ENCODE assay signal across 27 cellular contexts in genomic region chr11:100563541-100564280, GRCh38.
DNase-seq lines count a peak whose midpoint lies in the region; ATAC-seq, FAIRE-seq and TF ChIP-seq lines count a peak whose summit lies in the region.
"Had no signal": no experiment of that assay in that cellular context is flagged by ENCODE, and none has a peak within 500 bp of the region (broad histone marks: within the 10 kb centered on the region; RNA-seq: fewer than 3 reads in every experiment).

No MANE protein-coding gene starts in this region.

- no peak for TF ChIP-seq RAD21 in H1 (IDR thresholded peaks at IDR 0.05 in 1 of 2, conservative IDR thresholded peaks at IDR 0.05 in 1 of 2; ENCODE audit: low read depth in 2 of 2, low read length in 2 of 2)

- TF ChIP-seq EP300 in H1 (IDR thresholded peaks at IDR 0.05; ENCODE audit: borderline replicate concordance in 1 of 2, low read depth in 2 of 2, low read length in 2 of 2) = no peak

- H3K79me1 ChIP-seq in H1 (ENCODE audit: low read depth, low read length) (no peaks in the 10 kb centered on the region), mesenchymal stem cell (replicated peaks; ENCODE audit: low read length, poor library complexity, severe bottlenecking) (no peaks in the 10 kb centered on the region)

- WGBS in H1 (ENCODE audit: extremely low coverage in 1 of 2, insufficient coverage in 1 of 2, insufficient read length in 1 of 2, insufficient replicate concordance in 2 of 2, low coverage in 1 of 2, low lambda C conversion rate in 2 of 2, missing lambda C conversion rate in 1 of 2), 2 experiments = 84% methylated on average over 8 of the region's 8 CpGs; no CpG with 5 or more reads in 1 of the 2 experiments
- 81% methylated on average over 6 of the region's 8 CpGs for WGBS in mesenchymal stem cell

- H2AK5ac ChIP-seq in H1 (ENCODE audit: low read depth, low read length) (no peak overlapping the region), mesenchymal stem cell (ENCODE audit: low read length, severe bottlenecking) (no peak overlapping the region)

- H3K9ac ChIP-seq in H1 (replicated peaks in 1 of 4; ENCODE audit: extremely low read depth in 1 of 4, low read depth in 3 of 4, low read length in 3 of 4) = no peak overlapping the region
- no peak overlapping the region for H3K9ac ChIP-seq in mesenchymal stem cell (ENCODE audit: low read length)

- H3K4ac ChIP-seq in H1 (replicated peaks; ENCODE audit: insufficient read length, low read depth, low read length) (no peak overlapping the region), mesenchymal stem cell (ENCODE audit: low read depth in 1 of 2, low read length in 2 of 2) (no peak overlapping the region)

- no peak for TF ChIP-seq CTCF in A673 (conservative IDR thresholded peaks at IDR 0.05; ENCODE audit: low read depth, low read length)
- TF ChIP-seq CTCF in HEK293 (tag by site-specific recombination; IDR thresholded peaks at IDR 0.05) = no peak
- no peak for TF ChIP-seq CTCF in H1 (IDR thresholded peaks at IDR 0.05; ENCODE audit: control extremely low read depth in 1 of 3, insufficient read depth in 1 of 3, low read depth in 1 of 3, low read length in 3 of 3)

- no peak overlapping the region for H3K14ac ChIP-seq in H1 (ENCODE audit: insufficient read length)
- no peak overlapping the region for H3K14ac ChIP-seq in mesenchymal stem cell (ENCODE audit: low read length in 2 of 2)

- intact Hi-C loops in A673 (cut with micrococcal nuclease; ENCODE audit: unreplicated experiment) = loop anchor here (5.0 to 10.0 kb wide), 2 partner anchors 101 to 319 kb away; no protein-coding TSS in a partner anchor

- no peaks in the 10 kb centered on the region for H3K9me3 ChIP-seq in A673 (ENCODE audit: low read depth, low read length, poor library complexity, severe bottlenecking)
- H3K9me3 ChIP-seq in HEK293 (ENCODE audit: control insufficient read depth, insufficient read depth, low read depth, low read length) = no peaks in the 10 kb centered on the region
- H3K9me3 ChIP-seq in H1 (ENCODE audit: insufficient read depth in 2 of 2, low read depth in 1 of 2, low read length in 1 of 2) = no peaks in the 10 kb centered on the region
- no peaks in the 10 kb centered on the region for H3K9me3 ChIP-seq in mesenchymal stem cell (ENCODE audit: control insufficient read depth, low read length)
- H3K9me3 ChIP-seq: esophagus muscularis mucosa, heart left ventricle, lower lobe of right lung, right atrium auricular region had no signal

- H2BK12ac ChIP-seq in H1 (ENCODE audit: low read depth, low read length) = no peak overlapping the region
- H2BK12ac ChIP-seq in mesenchymal stem cell (ENCODE audit: low read length in 2 of 2) = peak overlapping the region in 1 of 2 experiments; percentile 71

- H3K27me3 ChIP-seq in A673 (replicated peaks; ENCODE audit: insufficient read depth, low read depth, low read length, poor library complexity) (no peaks in the 10 kb centered on the region), H1 (replicated peaks in 1 of 4; ENCODE audit: control insufficient read depth in 3 of 4, extremely low read depth in 1 of 4, insufficient read depth in 3 of 4, low read length in 3 of 4) (peaks cover 0 to 1% (median 0%) of the 10 kb centered on the region in 4 experiments; a peak in 1 of 7 replicates), mesenchymal stem cell (ENCODE audit: control insufficient read depth in 1 of 2, insufficient read depth in 1 of 2, low read length in 2 of 2) (no peaks in the 10 kb centered on the region)
- H3K27me3 ChIP-seq: esophagus muscularis mucosa, heart left ventricle, right atrium auricular region had no signal

- H3K79me2 ChIP-seq in H1 (ENCODE audit: control insufficient read depth in 1 of 2, insufficient read depth in 2 of 2, low read length in 2 of 2) = no peaks in the 10 kb centered on the region

- H2BK15ac ChIP-seq in H1 (ENCODE audit: low read length) (no peak overlapping the region), mesenchymal stem cell (ENCODE audit: low read depth, poor library complexity, severe bottlenecking) (no peak overlapping the region)

- H2BK120ac ChIP-seq in H1 (replicated peaks; ENCODE audit: low read depth, low read length) (no peak overlapping the region), mesenchymal stem cell (ENCODE audit: low read depth, low read length) (no peak overlapping the region)

- no peak for ATAC-seq in GM19351 (IDR thresholded peaks at IDR 0.05; ENCODE audit: unreplicated experiment)
- ATAC-seq: activated CD8-positive, alpha-beta T cell treated with anti-CD3 and anti-CD28 coated beads, Interleukin-2, amount 10 ng/mL, durations not matched to agents 7 days and 5 days; heart left ventricle; lower lobe of right lung; SK-N-SH treated with all-trans-retinoic acid at 6 μM for 48 hours had no signal

- peak; percentile 39 for DNase-seq in A673 (ENCODE audit: low spot score)
- no peak for DNase-seq in H1 (ENCODE audit: low read depth in 1 of 2, low spot score in 2 of 2)
- peak; percentile 39 for DNase-seq in mesenchymal stem cell
- DNase-seq in activated naive CD4-positive, alpha-beta T cell (lab: John Stamatoyannopoulos, UW) = no peak
- DNase-seq in MV-4-11 (lab: John Stamatoyannopoulos, UW) = no peak
- no peak for DNase-seq in GM19240 (ENCODE audit: insufficient read length, low spot score)
- DNase-seq: activated CD4-positive, CD25-positive, alpha-beta regulatory T cell; activated CD8-positive, alpha-beta T cell treated with anti-CD3 and anti-CD28 coated beads, Interleukin-2, amount 10 ng/mL, durations not matched to agents 7 days and 5 days; activated T-cell treated with anti-CD3 and anti-CD28 coated beads, Interleukin-2, amount 50 U/mL, for 1 hour; effector memory CD4-positive, alpha-beta T cell; H7; heart left ventricle; lower lobe of right lung; MM.1S; NCI-H1436 treated with DMSO at 0.1 percent for 48 hours; NCI-H2171; NCI-H526; occipital lobe; RPMI8226; T-helper 9 cell had no signal

- H2BK5ac ChIP-seq in H1 (ENCODE audit: low read depth, low read length) (no peak overlapping the region), mesenchymal stem cell (ENCODE audit: low read depth, low read length, poor library complexity, severe bottlenecking) (no peak overlapping the region)

- no peak overlapping the region for H3K23ac ChIP-seq in H1 (ENCODE audit: insufficient read length)
- H3K23ac ChIP-seq in mesenchymal stem cell (ENCODE audit: low read length in 2 of 2) = no peak overlapping the region

- H4K20me1 ChIP-seq in H1 (replicated peaks in 1 of 2; ENCODE audit: control insufficient read depth in 1 of 2, insufficient read depth in 2 of 2, low read length in 2 of 2) = no peaks in the 10 kb centered on the region

- H4K91ac ChIP-seq in H1 (replicated peaks; ENCODE audit: insufficient read length, low read length) (no peak overlapping the region), mesenchymal stem cell (ENCODE audit: low read length) (no peak overlapping the region)

- H3K27ac ChIP-seq in A673 (ENCODE audit: low read depth, low read length, poor library complexity, severe bottlenecking) = peak overlapping the region; percentile 16
- no peak overlapping the region for H3K27ac ChIP-seq in HEK293 (ENCODE audit: extremely low read depth, low read depth, low read length)
- no peak overlapping the region for H3K27ac ChIP-seq in H1 (ENCODE audit: low read depth, low read length)
- H3K27ac ChIP-seq in mesenchymal stem cell (ENCODE audit: low read length, poor library complexity, severe bottlenecking) = no peak overlapping the region
- H3K27ac ChIP-seq: esophagus muscularis mucosa, lower lobe of right lung, right atrium auricular region had no signal

- H4K8ac ChIP-seq in H1 (ENCODE audit: extremely low read depth, insufficient read depth, low read length) (no peak overlapping the region), mesenchymal stem cell (ENCODE audit: low read length) (no peak overlapping the region)

- H3K4me3 ChIP-seq in A673 (ENCODE audit: low read depth, low read length, poor library complexity, severe bottlenecking) (no peak overlapping the region), HEK293 (ENCODE audit: low read depth, low read length) (no peak overlapping the region), H1 (ENCODE audit: extremely low read depth in 1 of 4, insufficient read depth in 2 of 4, low read depth in 3 of 4, low read length in 4 of 4) (no peak overlapping the region), mesenchymal stem cell (ENCODE audit: insufficient read depth in 1 of 2, low read depth in 1 of 2, low read length in 2 of 2) (no peak overlapping the region)
- H3K4me3 ChIP-seq: esophagus muscularis mucosa, heart left ventricle, lower lobe of right lung, right atrium auricular region had no signal

- no TSS peak for BruUV-seq in A673 (replicated peaks; lab: Mats Ljungman, UMichigan)

- TF ChIP-seq POLR2A in H1 (IDR thresholded peaks at IDR 0.05; ENCODE audit: control extremely low read depth in 1 of 2, low read depth in 2 of 2, low read length in 2 of 2) = no peak

- no peak overlapping the region for H3K18ac ChIP-seq in H1 (ENCODE audit: extremely low read depth, low read length)
- peak overlapping the region in 1 of 2 experiments; percentile 48 for H3K18ac ChIP-seq in mesenchymal stem cell (ENCODE audit: low read depth in 1 of 2, low read length in 2 of 2)

- H3K4me1 ChIP-seq in A673 (ENCODE audit: insufficient read depth, low read length, poor library complexity, severe bottlenecking) (peaks cover 29% of the 10 kb centered on the region), HEK293 (ENCODE audit: control insufficient read depth, insufficient read depth, low read length) (no peaks in the 10 kb centered on the region), H1 (replicated peaks in 1 of 4; ENCODE audit: control insufficient read depth in 3 of 4, insufficient read depth in 4 of 4, low read length in 3 of 4) (peaks cover 0 to 3% (median 0%) of the 10 kb centered on the region in 4 experiments; a peak in 1 of 7 replicates), mesenchymal stem cell (ENCODE audit: control insufficient read depth, insufficient read depth, low read depth, low read length) (peaks cover 2% of the 10 kb centered on the region)

- H3K56ac ChIP-seq in H1 (replicated peaks; ENCODE audit: insufficient read length, low read depth, low read length) = no peak overlapping the region

- H2AFZ ChIP-seq in H1 (ENCODE audit: low read length) = peak overlapping the region; percentile 16; the same call in 1 of the 2 replicates
- no peak overlapping the region for H2AFZ ChIP-seq in mesenchymal stem cell (ENCODE audit: low read depth, low read length)

- CTCF ChIA-PET in A673 (lab: Charles Lee) = interaction anchor here (0.6 kb wide), 1 partner anchor 142 kb away, joined by 8 read pairs; no protein-coding TSS in a partner anchor
- CTCF ChIA-PET in HEK293 (lab: Yijun Ruan, JAX) = interaction anchor here (1.0 to 1.1 kb wide), 2 partner anchors 13 to 370 kb away, joined by 3 read pairs; no protein-coding TSS in a partner anchor
- CTCF ChIA-PET in H1 (lab: Charles Lee; ENCODE audit: partially characterized antibody) = interaction anchor here (2.1 kb wide), 1 partner anchor 13 kb away, joined by 5 read pairs; no protein-coding TSS in a partner anchor

- no peaks in the 10 kb centered on the region for H3K36me3 ChIP-seq in A673 (ENCODE audit: insufficient read depth, low read length, poor library complexity, severe bottlenecking)
- no peaks in the 10 kb centered on the region for H3K36me3 ChIP-seq in HEK293 (ENCODE audit: control insufficient read depth in 2 of 2, insufficient read depth in 1 of 2, low read length in 2 of 2)
- H3K36me3 ChIP-seq in H1 (ENCODE audit: control insufficient read depth in 2 of 4, insufficient read depth in 4 of 4, low read length in 3 of 4) = no peaks in the 10 kb centered on the region
- H3K36me3 ChIP-seq in mesenchymal stem cell (ENCODE audit: control insufficient read depth in 1 of 2, insufficient read depth in 2 of 2, low read depth in 1 of 2, low read length in 2 of 2) = no peaks in the 10 kb centered on the region
- H3K36me3 ChIP-seq: esophagus muscularis mucosa, heart left ventricle, lower lobe of right lung, right atrium auricular region had no signal

- H3K4me2 ChIP-seq in H1 (ENCODE audit: insufficient read depth in 1 of 2, low read depth in 2 of 2, low read length in 2 of 2) = no peak overlapping the region
- H3K4me2 ChIP-seq in mesenchymal stem cell (ENCODE audit: low read length, poor library complexity, severe bottlenecking) = no peak overlapping the region

- no peak overlapping the region for H2BK20ac ChIP-seq in H1 (ENCODE audit: low read length)

- FAIRE-seq in H1 (lab: Jason Lieb, UNC) = no peak
- FAIRE-seq: A204.1, GM12891 had no signal

- H4K5ac ChIP-seq in H1 (ENCODE audit: insufficient read length, low read depth, low read length) = no peak overlapping the region

- POLR2A ChIA-PET in A673 (lab: Charles Lee; ENCODE audit: low non-redundant PET) = no interaction called here
- POLR2A ChIA-PET in HEK293 (lab: Yijun Ruan, JAX) = no interaction called here
- POLR2A ChIA-PET in H1 (lab: Charles Lee; ENCODE audit: partially characterized antibody) = no interaction called here

- no peaks in the 10 kb centered on the region for H3K23me2 ChIP-seq in H1 (ENCODE audit: low read depth, low read length)

Comparison
In these comparisons a context has a peak if more than half of its experiments do, and no peak if none do; other contexts are left out.
1. DNase-seq: peak in A673 (single experiment) and mesenchymal stem cell (single experiment); none in H1 (0 of 2), activated naive CD4-positive, alpha-beta T cell (0 of 4), MV-4-11 (single experiment) and GM19240 (single experiment).